ENCODE assay signal across 8 cellular contexts in genomic region chr10:109773818-109774440, GRCh38.
DNase-seq lines count a peak whose midpoint lies in the region; ATAC-seq, FAIRE-seq and TF ChIP-seq lines count a peak whose summit lies in the region.

No MANE protein-coding gene starts in this region.

- WGBS in A549 (ENCODE audit: missing lambda C conversion rate): 9% methylated on average over 3 of the region's 3 CpGs

- peaks cover 6% of the 10 kb centered on the region for H3K27me3 Mint-ChIP-seq in chondrocyte (ENCODE audit: low read depth)
- H3K27me3 Mint-ChIP-seq in osteocyte (ENCODE audit: unreplicated experiment): peaks cover 7% of the 10 kb centered on the region
- H3K27me3 Mint-ChIP-seq in T-helper 17 cell: peaks cover 22% of the 10 kb centered on the region

- H3K4me3 Mint-ChIP-seq in chondrocyte (ENCODE audit: unreplicated experiment) (no peak overlapping the region), osteocyte (ENCODE audit: unreplicated experiment) (no peak overlapping the region), T-helper 17 cell (no peak overlapping the region)

- H3K36me3 Mint-ChIP-seq in chondrocyte (ENCODE audit: low read depth) (no peaks in the 10 kb centered on the region), osteocyte (ENCODE audit: unreplicated experiment) (no peaks in the 10 kb centered on the region), T-helper 17 cell (ENCODE audit: low read depth) (no peaks in the 10 kb centered on the region)

- peak in 1 of 2 experiments; percentile 79; a peak in 3 of 6 replicates for ATAC-seq in A549
- ATAC-seq in GM18502 (IDR thresholded peaks at IDR 0.05; ENCODE audit: poor library complexity, unreplicated experiment): peak; percentile 67
- ATAC-seq in T-helper 17 cell: no peak
- ATAC-seq in GM18873 (IDR thresholded peaks at IDR 0.05; ENCODE audit: low FRiP score, unreplicated experiment): no peak

- H3K4me2 ChIP-seq in A549: no peak overlapping the region

- TF ChIP-seq CTCF in A549 (IDR thresholded peaks at IDR 0.05) (peak; percentile 60), chondrocyte (IDR thresholded peaks at IDR 0.05) (peak; percentile 88), osteocyte (IDR thresholded peaks at IDR 0.05) (peak; percentile 67)

- H3K9me3 ChIP-seq in A549 (no peaks in the 10 kb centered on the region), T-helper 17 cell (ENCODE audit: control insufficient read depth, low read length, poor library complexity, severe bottlenecking) (no peaks in the 10 kb centered on the region)

- H3K4me3 ChIP-seq in A549: no peak overlapping the region

- peak; percentile 54 to 69 for TF ChIP-seq RAD21 in A549 (conservative IDR thresholded peaks at IDR 0.05 in 1 of 2, IDR thresholded peaks at IDR 0.05 in 1 of 2)

- DNase-seq in A549 (ENCODE audit: low read depth in 1 of 2, low spot score in 1 of 2): peak; percentile 7 to 21
- DNase-seq in MV-4-11 (lab: John Stamatoyannopoulos, UW): peak; percentile 19
- DNase-seq in chondrocyte (ENCODE audit: low spot score): no peak
- DNase-seq in osteocyte (ENCODE audit: extremely low spot score, unreplicated experiment): no peak
- no peak for DNase-seq in T-helper 17 cell
- DNase-seq in NCI-H345 treated with DMSO at 0.1 percent for 48 hours (lab: John Stamatoyannopoulos, UW; ENCODE audit: unreplicated experiment): no peak

- H3K4me1 Mint-ChIP-seq in chondrocyte (ENCODE audit: low read depth) (no peaks in the 10 kb centered on the region), osteocyte (ENCODE audit: unreplicated experiment) (no peaks in the 10 kb centered on the region), T-helper 17 cell (no peaks in the 10 kb centered on the region)

- TF ChIP-seq POLR2A in A549 (IDR thresholded peaks at IDR 0.05; ENCODE audit: low read length): no peak

- no peaks in the 10 kb centered on the region for H3K9me3 Mint-ChIP-seq in chondrocyte (ENCODE audit: low read depth)
- H3K9me3 Mint-ChIP-seq in osteocyte (ENCODE audit: unreplicated experiment): no peaks in the 10 kb centered on the region

- H3K27ac Mint-ChIP-seq in chondrocyte (ENCODE audit: unreplicated experiment): no peak overlapping the region
- H3K27ac Mint-ChIP-seq in osteocyte (ENCODE audit: unreplicated experiment): no peak overlapping the region
- no peak overlapping the region for H3K27ac Mint-ChIP-seq in T-helper 17 cell

- no peak for TF ChIP-seq EP300 in A549 (IDR thresholded peaks at IDR 0.05)

- CTCF ChIA-PET in A549 (lab: Yijun Ruan, JAX): interaction anchor here (0.6 to 2.0 kb wide), 11 partner anchors 9 to 1207 kb away, joined by 3 to 7 read pairs (median 3); no protein-coding TSS in a partner anchor

- H3K4me1 ChIP-seq in A549: no peaks in the 10 kb centered on the region

- no peak overlapping the region for H3K27ac ChIP-seq in A549

- POLR2A ChIA-PET in A549 (lab: Yijun Ruan, JAX): no interaction called here

- no peak for FAIRE-seq in A549 (lab: Jason Lieb, UNC)

TF ChIP-seq in A549, 52 proteins besides CTCF, POLR2A, EP300 and RAD21:
- TF ChIP-seq SMC3 (IDR thresholded peaks at IDR 0.05) (peak; percentile 47; the same call in 1 of the 3 replicates), KDM5A (IDR thresholded peaks at IDR 0.05) (no peak)

Comparison
In these comparisons a context has a peak if more than half of its experiments do, and no peak if none do; other contexts are left out.
1. DNase-seq: peak in A549 (2 of 2) and MV-4-11 (single experiment); none in chondrocyte (single experiment), osteocyte (single experiment), T-helper 17 cell (0 of 3) and NCI-H345 treated with DMSO at 0.1 percent for 48 hours (single experiment).
2. Peak in every context shown above with its lines, with median percentiles within 50 percentile points of each other: CTCF ChIP-seq.